ENCODE assay signal across 13 cellular contexts in the genomic region with DNA sequence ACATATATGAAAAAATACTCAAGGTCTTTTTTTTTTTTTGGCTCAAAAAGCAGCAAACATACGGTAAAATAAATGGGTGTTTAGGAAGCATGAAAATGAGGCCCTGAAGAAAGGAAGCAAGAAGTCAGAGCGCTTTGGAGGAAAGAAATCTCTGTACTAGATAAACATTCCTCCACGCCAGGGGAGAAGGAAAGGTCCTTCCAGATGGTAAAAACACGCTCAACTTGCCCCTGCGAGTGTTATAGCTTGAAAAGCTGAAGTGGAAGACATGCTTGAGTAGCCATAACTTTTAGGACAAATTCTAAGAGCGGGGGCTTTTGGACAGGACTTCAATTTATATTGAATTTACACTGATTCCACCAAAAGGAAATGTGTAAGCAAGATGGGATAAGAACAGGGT.
"Had no signal": no experiment of that assay in that cellular context is flagged by ENCODE, and none has a peak within 500 bp of the region (broad histone marks: within the 10 kb centered on the region; RNA-seq: fewer than 3 reads in every experiment).

No MANE protein-coding gene starts in this region.

- H3K27ac ChIP-seq: coronary artery, gastrocnemius medialis, parathyroid adenoma, sigmoid colon had no signal

- H3K4me3 ChIP-seq: coronary artery, gastrocnemius medialis, sigmoid colon had no signal

- H2AFZ ChIP-seq: parathyroid adenoma had no signal

- H3K4me1 ChIP-seq: parathyroid adenoma had no signal

- H3K79me2 ChIP-seq: parathyroid adenoma had no signal

- ATAC-seq: activated T-cell treated with anti-CD3 and anti-CD28 coated beads, Interleukin-2, amount 50 U/mL, for 72 hours; esophagus mucosa; gastrocnemius medialis; left ventricle myocardium superior; stimulated activated naive B cell treated with anti-CD40 and anti-IgM and Interleukin-4, amounts not matched to agents 10 μg/mL and 1 μg/mL and 100 μg/mL, for 72 hours had no signal

- H3K36me3 ChIP-seq: gastrocnemius medialis, sigmoid colon had no signal

- H3K4me3 Mint-ChIP-seq: activated naive CD4-positive, alpha-beta T cell treated with anti-CD3 and anti-CD28 coated beads, Interleukin-2, amount 50 U/mL, for 24 hours; activated T-cell treated with anti-CD3 and anti-CD28 coated beads, Interleukin-2, amount 50 U/mL, for 72 hours; stimulated activated naive B cell treated with anti-CD40 and anti-IgM and Interleukin-4, amounts not matched to agents 10 μg/mL and 1 μg/mL and 100 μg/mL, for 72 hours; T-helper 1 cell treated with Interleukin-12 subunit alpha and Interleukin-12 subunit beta and Interleukin-4 antibody, amounts not matched to agents 30 μg/mL and 1 μg/mL, for 36 hours had no signal

- H3K27me3 ChIP-seq: gastrocnemius medialis, sigmoid colon had no signal

- H3K9me3 Mint-ChIP-seq: activated naive CD4-positive, alpha-beta T cell treated with anti-CD3 and anti-CD28 coated beads, Interleukin-2, amount 50 U/mL, for 24 hours; activated T-cell treated with anti-CD3 and anti-CD28 coated beads, Interleukin-2, amount 50 U/mL, for 72 hours; stimulated activated naive B cell treated with anti-CD40 and anti-IgM and Interleukin-4, amounts not matched to agents 10 μg/mL and 1 μg/mL and 100 μg/mL, for 72 hours; T-helper 1 cell treated with Interleukin-12 subunit alpha and Interleukin-12 subunit beta and Interleukin-4 antibody, amounts not matched to agents 30 μg/mL and 1 μg/mL, for 36 hours had no signal

- H3K36me3 Mint-ChIP-seq: activated naive CD4-positive, alpha-beta T cell treated with anti-CD3 and anti-CD28 coated beads, Interleukin-2, amount 50 U/mL, for 24 hours; stimulated activated naive B cell treated with anti-CD40 and anti-IgM and Interleukin-4, amounts not matched to agents 10 μg/mL and 1 μg/mL and 100 μg/mL, for 72 hours had no signal

- H3K27ac Mint-ChIP-seq: activated naive CD4-positive, alpha-beta T cell treated with anti-CD3 and anti-CD28 coated beads, Interleukin-2, amount 50 U/mL, for 24 hours; activated T-cell treated with anti-CD3 and anti-CD28 coated beads, Interleukin-2, amount 50 U/mL, for 72 hours; stimulated activated naive B cell treated with anti-CD40 and anti-IgM and Interleukin-4, amounts not matched to agents 10 μg/mL and 1 μg/mL and 100 μg/mL, for 72 hours; T-helper 1 cell treated with Interleukin-12 subunit alpha and Interleukin-12 subunit beta and Interleukin-4 antibody, amounts not matched to agents 30 μg/mL and 1 μg/mL, for 36 hours had no signal

- DNase-seq: activated CD4-positive, alpha-beta T cell treated with anti-CD3 and anti-CD28 coated beads for 1 hour; activated effector memory CD4-positive, alpha-beta T cell treated with anti-CD3 and anti-CD28 coated beads, Interleukin-2, amount 50 U/mL, for 16 hours; activated T-cell treated with anti-CD3 and anti-CD28 coated beads, Interleukin-2, amount 50 U/mL, for 72 hours; effector CD4-positive, alpha-beta T cell; gastrocnemius medialis; left ventricle myocardium superior; sigmoid colon; stimulated activated naive B cell treated with anti-CD40 and anti-IgM and Interleukin-4, amounts not matched to agents 10 μg/mL and 1 μg/mL and 100 μg/mL, for 72 hours had no signal

- H3K9me3 ChIP-seq: gastrocnemius medialis, sigmoid colon had no signal
